ENCODE assay signal across 18 cellular contexts in genomic region chr3:18825586-18826157, GRCh38.
DNase-seq lines count a peak whose midpoint lies in the region; ATAC-seq lines count a peak whose summit lies in the region.
"Had no signal": no experiment of that assay in that cellular context is flagged by ENCODE, and none has a peak within 500 bp of the region (broad histone marks: within the 10 kb centered on the region; RNA-seq: fewer than 3 reads in every experiment).

No MANE protein-coding gene starts in this region.

- peaks cover 8% of the 10 kb centered on the region for H3K27me3 Mint-ChIP-seq in activated T-helper 17 cell treated with anti-CD3 and anti-CD28 coated beads, Interleukin-2, amount 50 U/mL, for 72 hours
- no peaks in the 10 kb centered on the region for H3K27me3 Mint-ChIP-seq in stimulated activated naive CD8-positive, alpha-beta T cell treated with anti-CD3 and anti-CD28 coated beads, Interleukin-15, amount 100 ng/mL, for 72 hours
- H3K27me3 Mint-ChIP-seq: B cell; CD4-positive, CD25-positive, alpha-beta regulatory T cell had no signal

- H3K36me3 Mint-ChIP-seq in activated naive CD4-positive, alpha-beta T cell treated with anti-CD3 and anti-CD28 coated beads, Interleukin-2, amount 50 U/mL, for 72 hours, result no peaks in the 10 kb centered on the region
- H3K36me3 Mint-ChIP-seq in activated T-helper 17 cell treated with anti-CD3 and anti-CD28 coated beads, Interleukin-2, amount 50 U/mL, for 72 hours (ENCODE audit: low read depth), result no peaks in the 10 kb centered on the region
- H3K36me3 Mint-ChIP-seq: CD4-positive, CD25-positive, alpha-beta regulatory T cell; IgD-negative memory B cell had no signal

- ATAC-seq in activated naive CD4-positive, alpha-beta T cell treated with anti-CD3 and anti-CD28 coated beads, Interleukin-2, amount 50 U/mL, for 72 hours, result peak; percentile 72 to 81
- peak; percentile 77 for ATAC-seq in activated T-helper 17 cell treated with anti-CD3 and anti-CD28 coated beads, Interleukin-2, amount 50 U/mL, for 72 hours (replicated peaks)
- ATAC-seq in stimulated activated naive CD8-positive, alpha-beta T cell treated with anti-CD3 and anti-CD28 coated beads, Interleukin-15, amount 100 ng/mL, for 72 hours, result peak; percentile 80
- no peak for ATAC-seq in GM21786 (IDR thresholded peaks at IDR 0.05; ENCODE audit: unreplicated experiment)

- DNase-seq in DMS53 (lab: John Stamatoyannopoulos, UW), result peak; percentile 3
- DNase-seq in DMS53 treated with DMSO at 0.1 percent for 48 hours (lab: John Stamatoyannopoulos, UW; ENCODE audit: unreplicated experiment), result no peak
- DNase-seq in activated naive CD4-positive, alpha-beta T cell treated with anti-CD3 and anti-CD28 coated beads, Interleukin-2, amount 50 U/mL, for 72 hours (ENCODE audit: low spot score in 2 of 2), result no peak
- DNase-seq in activated naive CD4-positive, alpha-beta T cell treated with anti-CD3 and anti-CD28 coated beads, Interleukin-2, amount 50 U/mL, for 16 hours, result no peak
- DNase-seq in stimulated activated naive CD8-positive, alpha-beta T cell treated with anti-CD3 and anti-CD28 coated beads, Interleukin-15, amount 100 ng/mL, for 72 hours, result no peak
- DNase-seq in NCI-H2171 treated with DMSO at 0.1 percent for 48 hours (lab: John Stamatoyannopoulos, UW), result no peak
- DNase-seq: Caco-2, NCI-H1417 treated with DMSO at 0.1 percent for 48 hours, NCI-H2029, NCI-H510A, NCI-H82, OCI-M1, SIG-M5 had no signal

- H3K27ac Mint-ChIP-seq in activated naive CD4-positive, alpha-beta T cell treated with anti-CD3 and anti-CD28 coated beads, Interleukin-2, amount 50 U/mL, for 72 hours, result no peak overlapping the region
- H3K27ac Mint-ChIP-seq in activated T-helper 17 cell treated with anti-CD3 and anti-CD28 coated beads, Interleukin-2, amount 50 U/mL, for 72 hours, result no peak overlapping the region
- H3K27ac Mint-ChIP-seq in stimulated activated naive CD8-positive, alpha-beta T cell treated with anti-CD3 and anti-CD28 coated beads, Interleukin-15, amount 100 ng/mL, for 72 hours, result no peak overlapping the region
- H3K27ac Mint-ChIP-seq: B cell; CD4-positive, CD25-positive, alpha-beta regulatory T cell; IgD-negative memory B cell had no signal

- H3K4me1 Mint-ChIP-seq in activated T-helper 17 cell treated with anti-CD3 and anti-CD28 coated beads, Interleukin-2, amount 50 U/mL, for 72 hours, result no peaks in the 10 kb centered on the region
- H3K4me1 Mint-ChIP-seq in stimulated activated naive CD8-positive, alpha-beta T cell treated with anti-CD3 and anti-CD28 coated beads, Interleukin-15, amount 100 ng/mL, for 72 hours, result peaks cover 19% of the 10 kb centered on the region
- H3K4me1 Mint-ChIP-seq: IgD-negative memory B cell had no signal

- peaks cover 4 to 5% of the 10 kb centered on the region in 2 donors for H3K9me3 Mint-ChIP-seq in activated naive CD4-positive, alpha-beta T cell treated with anti-CD3 and anti-CD28 coated beads, Interleukin-2, amount 50 U/mL, for 72 hours
- H3K9me3 Mint-ChIP-seq in activated T-helper 17 cell treated with anti-CD3 and anti-CD28 coated beads, Interleukin-2, amount 50 U/mL, for 72 hours, result no peaks in the 10 kb centered on the region
- peaks cover 0 to 5% of the 10 kb centered on the region in 2 donors for H3K9me3 Mint-ChIP-seq in stimulated activated naive CD8-positive, alpha-beta T cell treated with anti-CD3 and anti-CD28 coated beads, Interleukin-15, amount 100 ng/mL, for 72 hours
- H3K9me3 Mint-ChIP-seq: IgD-negative memory B cell had no signal

- H3K4me3 Mint-ChIP-seq in activated T-helper 17 cell treated with anti-CD3 and anti-CD28 coated beads, Interleukin-2, amount 50 U/mL, for 72 hours, result no peak overlapping the region
- no peak overlapping the region for H3K4me3 Mint-ChIP-seq in stimulated activated naive CD8-positive, alpha-beta T cell treated with anti-CD3 and anti-CD28 coated beads, Interleukin-15, amount 100 ng/mL, for 72 hours
- H3K4me3 Mint-ChIP-seq: B cell; CD4-positive, CD25-positive, alpha-beta regulatory T cell; IgD-negative memory B cell had no signal
